In the genomic region with DNA sequence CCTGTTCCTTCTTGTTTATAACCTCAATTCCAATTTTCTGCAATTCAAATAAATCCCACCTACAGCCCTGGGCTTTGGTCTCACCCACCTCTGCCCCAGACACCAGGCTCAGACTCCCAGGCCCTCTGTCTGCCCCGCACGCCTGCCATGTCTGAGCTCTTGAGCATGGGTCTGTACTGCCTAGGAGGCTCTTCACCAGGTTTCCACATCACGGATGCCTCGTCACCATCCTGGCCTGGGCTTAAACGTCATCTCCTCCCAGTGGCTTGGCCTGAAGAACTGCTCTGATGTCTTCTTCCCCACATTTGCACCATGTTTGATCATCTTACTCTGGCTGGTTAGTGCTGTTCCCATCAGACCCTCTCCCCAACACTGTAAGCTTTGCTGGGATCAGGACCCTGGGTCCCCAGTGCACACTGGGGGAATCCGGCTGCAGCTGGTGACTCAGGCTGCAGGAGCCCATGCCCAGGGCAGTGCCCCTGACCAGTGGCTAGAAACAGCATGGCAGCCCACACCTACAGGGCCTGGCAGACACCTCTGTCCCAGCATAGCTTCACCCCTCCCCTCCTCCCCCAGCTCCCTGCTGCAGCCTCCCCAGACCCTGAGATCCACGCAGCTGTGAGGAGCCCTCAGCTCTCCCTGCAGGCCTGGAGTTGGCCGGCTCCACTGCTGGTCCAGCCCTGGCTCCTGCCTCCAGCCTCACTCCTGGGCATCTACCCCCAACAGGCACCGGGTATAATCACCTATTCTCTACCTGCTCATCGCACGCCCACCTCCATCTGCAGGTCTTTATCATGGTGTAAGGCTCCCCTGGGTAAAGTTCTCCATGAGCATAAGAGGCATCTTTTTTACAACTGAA, we compare ENCODE assay signal across 21 cellular contexts.
DNase-seq lines count a peak whose midpoint lies in the region; ATAC-seq and TF ChIP-seq lines count a peak whose summit lies in the region.
"Had no signal": no experiment of that assay in that cellular context is flagged by ENCODE, and none has a peak within 500 bp of the region (broad histone marks: within the 10 kb centered on the region; RNA-seq: fewer than 3 reads in every experiment).

No MANE protein-coding gene starts in this region.

- no peaks in the 10 kb centered on the region for H3F3A ChIP-seq in GM23338 (replicated peaks; ENCODE audit: low read depth)

- peaks cover 2% of the 10 kb centered on the region; the same call in 1 of the 3 replicates for H3K9me3 Mint-ChIP-seq in GM23338
- H3K9me3 Mint-ChIP-seq in nephron progenitor cell: peaks cover 6% of the 10 kb centered on the region
- H3K9me3 Mint-ChIP-seq in activated T-cell treated with anti-CD3 and anti-CD28 coated beads, Interleukin-2, amount 50 U/mL, for 4 hours: no peaks in the 10 kb centered on the region
- no peaks in the 10 kb centered on the region for H3K9me3 Mint-ChIP-seq in T-cell
- H3K9me3 Mint-ChIP-seq: CD4-positive, alpha-beta T cell had no signal

- H3K36me3 Mint-ChIP-seq in GM23338 (ENCODE audit: low read depth): peaks cover 5% of the 10 kb centered on the region; the same call in 2 of the 3 replicates
- no peaks in the 10 kb centered on the region for H3K36me3 Mint-ChIP-seq in nephron progenitor cell (ENCODE audit: low read depth)
- no peaks in the 10 kb centered on the region for H3K36me3 Mint-ChIP-seq in activated T-cell treated with anti-CD3 and anti-CD28 coated beads, Interleukin-2, amount 50 U/mL, for 4 hours (ENCODE audit: insufficient read depth)
- H3K36me3 Mint-ChIP-seq in T-cell: no peaks in the 10 kb centered on the region

- no peak overlapping the region for H3K27ac Mint-ChIP-seq in GM23338
- H3K27ac Mint-ChIP-seq in nephron progenitor cell: peak overlapping the region; percentile 36
- no peak overlapping the region for H3K27ac Mint-ChIP-seq in T-cell
- H3K27ac Mint-ChIP-seq: CD4-positive, alpha-beta T cell had no signal

- no peaks in the 10 kb centered on the region for H3K9me3 ChIP-seq in upper lobe of right lung

- H2AFZ ChIP-seq in GM23338: no peak overlapping the region
- H2AFZ ChIP-seq: PC-9 had no signal

- H3K4me1 ChIP-seq in GM23338 (ENCODE audit: insufficient read depth): peaks cover 4% of the 10 kb centered on the region; the same call in 1 of the 2 replicates
- no peaks in the 10 kb centered on the region for H3K4me1 ChIP-seq in upper lobe of right lung

- H3K27me3 Mint-ChIP-seq in GM23338 (ENCODE audit: insufficient read depth, low read depth, poor library complexity) (no peaks in the 10 kb centered on the region), nephron progenitor cell (ENCODE audit: low read depth, poor library complexity) (peaks cover 3% of the 10 kb centered on the region), T-cell (peaks cover 11 to 29% of the 10 kb centered on the region in 2 donors)
- H3K27me3 Mint-ChIP-seq in activated T-cell treated with anti-CD3 and anti-CD28 coated beads, Interleukin-2, amount 50 U/mL, for 4 hours (ENCODE audit: low read depth): peaks cover 13% of the 10 kb centered on the region

- H3K36me3 ChIP-seq in GM23338 (ENCODE audit: insufficient read depth) (no peaks in the 10 kb centered on the region), upper lobe of right lung (no peaks in the 10 kb centered on the region)
- H3K36me3 ChIP-seq: BLaER1 treated with 17β-estradiol and CSF1 and Interleukin-3, amounts not matched to agents 10 nM and 100 nM had no signal

- intact Hi-C loops in upper lobe of right lung (cut with DNase I): no loop called here

- CTCF ChIA-PET in T-cell (lab: Charles Lee): no interaction called here

- no peaks in the 10 kb centered on the region for H3K27me3 ChIP-seq in GM23338 (ENCODE audit: insufficient read depth)
- no peaks in the 10 kb centered on the region for H3K27me3 ChIP-seq in upper lobe of right lung
- H3K27me3 ChIP-seq: BLaER1 treated with 17β-estradiol and CSF1 and Interleukin-3, amounts not matched to agents 10 nM and 100 nM had no signal

- no peak for DNase-seq in GM23338 (ENCODE audit: low spot score)
- DNase-seq in ecto neural progenitor cell (ENCODE audit: low spot score): peak; percentile 35
- DNase-seq in nephron progenitor cell: no peak
- DNase-seq in upper lobe of right lung: no peak
- no peak for DNase-seq in activated T-cell treated with anti-CD3 and anti-CD28 coated beads, Interleukin-2, amount 50 U/mL, for 4 hours
- no peak for DNase-seq in T-cell
- DNase-seq: AML-193; CD4-positive, alpha-beta T cell; GOT3; Karpas-422; NCI-H1092; NCI-H1417 treated with DMSO at 0.1 percent for 48 hours; NCI-H1694 treated with DMSO at 0.1 percent for 48 hours; NCI-H2081; NCI-H2227 treated with DMSO at 0.1 percent for 48 hours; NCI-H526 treated with DMSO at 0.1 percent for 48 hours; PC-9; Right ventricle myocardium superior had no signal

- POLR2A ChIA-PET in T-cell (lab: Charles Lee): no interaction called here

- no peaks in the 10 kb centered on the region for H3K9me2 ChIP-seq in GM23338 (ENCODE audit: insufficient read depth)

- no peak for TF ChIP-seq CTCF in GM23338 (conservative IDR thresholded peaks at IDR 0.05; ENCODE audit: low read depth in 2 of 2)
- no peak for TF ChIP-seq CTCF in nephron progenitor cell (IDR thresholded peaks at IDR 0.05)
- no peak for TF ChIP-seq CTCF in upper lobe of right lung (IDR thresholded peaks at IDR 0.05)

- H3K4me3 ChIP-seq in GM23338 (no peak overlapping the region), upper lobe of right lung (no peak overlapping the region)
- H3K4me3 ChIP-seq: BLaER1 treated with 17β-estradiol and CSF1 and Interleukin-3, amounts not matched to agents 10 nM and 100 nM; PC-9 had no signal

- H4K20me1 ChIP-seq in GM23338 (replicated peaks; ENCODE audit: insufficient read depth): no peaks in the 10 kb centered on the region
- H4K20me1 ChIP-seq: BLaER1 treated with 17β-estradiol and CSF1 and Interleukin-3, amounts not matched to agents 10 nM and 100 nM had no signal

- H3K27ac ChIP-seq in GM23338 (ENCODE audit: low read depth) (no peak overlapping the region), upper lobe of right lung (no peak overlapping the region)
- H3K27ac ChIP-seq: BLaER1 treated with 17β-estradiol and CSF1 and Interleukin-3, amounts not matched to agents 10 nM and 100 nM; PC-9 had no signal

- ATAC-seq in GM23338 (peak; percentile 26; the same call in 2 of the 3 replicates), upper lobe of right lung (peak; percentile 26), T-cell (replicated peaks in 1 of 4) (no peak), GM18519 (IDR thresholded peaks at IDR 0.05; ENCODE audit: low FRiP score, unreplicated experiment) (no peak)
- ATAC-seq in activated T-cell treated with anti-CD3 and anti-CD28 coated beads, Interleukin-2, amount 50 U/mL, for 4 hours: no peak
- ATAC-seq: HCT116 had no signal

- H3K4me1 Mint-ChIP-seq in GM23338 (peaks cover 22% of the 10 kb centered on the region), nephron progenitor cell (no peaks in the 10 kb centered on the region), T-cell (no peaks in the 10 kb centered on the region)
- no peaks in the 10 kb centered on the region for H3K4me1 Mint-ChIP-seq in activated T-cell treated with anti-CD3 and anti-CD28 coated beads, Interleukin-2, amount 50 U/mL, for 4 hours (ENCODE audit: low read depth)

- H3K4me3 Mint-ChIP-seq in GM23338 (no peak overlapping the region), nephron progenitor cell (no peak overlapping the region), T-cell (no peak overlapping the region)
- H3K4me3 Mint-ChIP-seq in activated T-cell treated with anti-CD3 and anti-CD28 coated beads, Interleukin-2, amount 50 U/mL, for 4 hours: no peak overlapping the region
- H3K4me3 Mint-ChIP-seq: CD4-positive, alpha-beta T cell had no signal

- no peaks in the 10 kb centered on the region for H3K79me2 ChIP-seq in GM23338 (replicated peaks; ENCODE audit: insufficient read depth)

- H3K4me2 ChIP-seq in GM23338: no peak overlapping the region
- H3K4me2 ChIP-seq: BLaER1 treated with 17β-estradiol and CSF1 and Interleukin-3, amounts not matched to agents 10 nM and 100 nM; PC-9 had no signal

TF ChIP-seq in GM23338, 12 proteins besides CTCF, POLR2A, EP300 and RAD21 (continues in another document):
- TF ChIP-seq NANOG (IDR thresholded peaks at IDR 0.05; ENCODE audit: borderline replicate concordance): no peak

Comparison
In these comparisons a context has a peak if more than half of its experiments do, and no peak if none do; other contexts are left out.
1. ATAC-seq: peak in GM23338 (single experiment) and upper lobe of right lung (single experiment); none in activated T-cell treated with anti-CD3 and anti-CD28 coated beads, Interleukin-2, amount 50 U/mL, for 4 hours (0 of 2), T-cell (0 of 4) and GM18519 (single experiment).